27 cellular contexts compared by ENCODE assay signal in the genomic region with DNA sequence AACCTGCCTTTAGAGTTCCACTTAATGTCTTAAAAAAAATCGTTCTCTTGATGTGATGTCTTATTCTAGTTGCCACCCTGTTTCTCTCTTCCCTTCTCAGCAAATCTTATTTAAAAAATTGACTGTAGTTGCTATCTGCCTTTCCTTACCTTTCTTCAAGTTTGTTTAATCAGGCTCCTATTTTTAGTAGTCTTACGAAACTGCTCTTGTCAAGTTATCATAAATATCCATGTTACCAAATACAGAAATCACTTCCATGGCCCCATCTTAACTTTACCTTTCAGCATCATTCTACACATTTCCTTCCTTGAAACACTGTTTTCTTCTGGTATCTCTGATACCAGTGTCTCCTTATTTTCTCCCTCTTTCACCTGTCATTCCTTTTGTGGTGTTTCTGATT.
DNase-seq lines count a peak whose midpoint lies in the region; ATAC-seq and TF ChIP-seq lines count a peak whose summit lies in the region.
"Had no signal": no experiment of that assay in that cellular context is flagged by ENCODE, and none has a peak within 500 bp of the region (broad histone marks: within the 10 kb centered on the region; RNA-seq: fewer than 3 reads in every experiment).

No MANE protein-coding gene starts in this region.

- no peak overlapping the region for H3K9ac ChIP-seq in BLaER1 treated with 17β-estradiol and CSF1 and Interleukin-3, amounts not matched to agents 10 nM and 100 nM
- H3K9ac ChIP-seq: BLaER1 had no signal

- H3K4me3 Mint-ChIP-seq in CD4-positive, alpha-beta memory T cell = no peak overlapping the region
- H3K4me3 Mint-ChIP-seq: activated CD4-positive, alpha-beta T cell treated with anti-CD3 and anti-CD28 coated beads, Interleukin-2, amount 10 ng/mL, durations not matched to agents 24 days and 14 days; activated T-cell treated with anti-CD3 and anti-CD28 coated beads, Interleukin-2, amount 50 U/mL, for 72 hours; type B pancreatic cell had no signal

- H3K4me1 Mint-ChIP-seq in CD4-positive, alpha-beta memory T cell = no peaks in the 10 kb centered on the region
- H3K4me1 Mint-ChIP-seq: activated CD4-positive, alpha-beta T cell treated with anti-CD3 and anti-CD28 coated beads, Interleukin-2, amount 10 ng/mL, durations not matched to agents 24 days and 14 days had no signal

- no peaks in the 10 kb centered on the region for H4K20me1 ChIP-seq in BLaER1 treated with 17β-estradiol and CSF1 and Interleukin-3, amounts not matched to agents 10 nM and 100 nM
- H4K20me1 ChIP-seq: BLaER1 had no signal

- POLR2A ChIA-PET in CD4-positive, alpha-beta memory T cell (lab: Charles Lee; ENCODE audit: partially characterized antibody) = no interaction called here

- no peak for TF ChIP-seq POLR2A in gastrocnemius medialis (IDR thresholded peaks at IDR 0.05)

- H3K4me2 ChIP-seq in BLaER1 treated with 17β-estradiol and CSF1 and Interleukin-3, amounts not matched to agents 10 nM and 100 nM = peak overlapping the region in 7 of 11 experiments; percentile 25 to 57 (median 46); a peak in 7 of 22 replicates
- H3K4me2 ChIP-seq: smooth muscle cell had no signal

- H3K4me1 ChIP-seq in BLaER1 treated with 17β-estradiol and CSF1 and Interleukin-3, amounts not matched to agents 10 nM and 100 nM = peaks cover 12 to 21% (median 15%) of the 10 kb centered on the region in 10 experiments; a peak in 19 of 20 replicates
- H3K4me1 ChIP-seq in RWPE2 (ENCODE audit: insufficient read depth, poor library complexity, severe bottlenecking) (peaks cover 45% of the 10 kb centered on the region), left lung (peaks cover 17 to 32% of the 10 kb centered on the region in 2 donors), gastrocnemius medialis (peaks cover 36 to 39% of the 10 kb centered on the region in 2 donors)
- H3K4me1 ChIP-seq in CD4-positive, alpha-beta memory T cell (ENCODE audit: insufficient read depth, low read length) = no peaks in the 10 kb centered on the region

- H3K36me3 ChIP-seq in BLaER1 treated with 17β-estradiol and CSF1 and Interleukin-3, amounts not matched to agents 10 nM and 100 nM = peaks cover 0 to 25% (median 4%) of the 10 kb centered on the region in 11 experiments; a peak in 8 of 22 replicates
- H3K36me3 ChIP-seq in RWPE2 (ENCODE audit: low read depth) (0 out of 2 replicates have a peak, but pooled peaks cover 3% of the 10 kb centered on the region), left lung (no peaks in the 10 kb centered on the region), gastrocnemius medialis (no peaks in the 10 kb centered on the region)
- H3K36me3 ChIP-seq in CD4-positive, alpha-beta memory T cell (ENCODE audit: insufficient read depth, low read length) = no peaks in the 10 kb centered on the region
- H3K36me3 ChIP-seq: BLaER1, brain microvascular endothelial cell had no signal

- CTCF ChIA-PET in CD4-positive, alpha-beta memory T cell (lab: Charles Lee; ENCODE audit: partially characterized antibody) = no interaction called here

- no peak overlapping the region for H3K27ac Mint-ChIP-seq in CD4-positive, alpha-beta memory T cell
- H3K27ac Mint-ChIP-seq: activated CD4-positive, alpha-beta T cell treated with anti-CD3 and anti-CD28 coated beads, Interleukin-2, amount 10 ng/mL, durations not matched to agents 24 days and 14 days; activated T-cell treated with anti-CD3 and anti-CD28 coated beads, Interleukin-2, amount 50 U/mL, for 72 hours; type B pancreatic cell had no signal

- H3K27ac ChIP-seq in BLaER1 treated with 17β-estradiol and CSF1 and Interleukin-3, amounts not matched to agents 10 nM and 100 nM = no peak overlapping the region
- H3K27ac ChIP-seq in RWPE2 (ENCODE audit: poor library complexity, severe bottlenecking) = peak overlapping the region; percentile 92
- peak overlapping the region; percentile 42 to 49 for H3K27ac ChIP-seq in left lung
- peak overlapping the region; percentile 52 to 63 (median 58) for H3K27ac ChIP-seq in gastrocnemius medialis
- H3K27ac ChIP-seq in CD4-positive, alpha-beta memory T cell (ENCODE audit: low read depth, low read length) = no peak overlapping the region
- H3K27ac ChIP-seq: BLaER1, brain microvascular endothelial cell had no signal

- H3K36me3 Mint-ChIP-seq in CD4-positive, alpha-beta memory T cell = peaks cover 0 to 6% of the 10 kb centered on the region in 2 donors

- ATAC-seq in RWPE2 (ENCODE audit: low read depth) (no peak), left lung (peak; percentile 24), gastrocnemius medialis (peak in 1 of 2 donors; percentile 34), GM18511 (IDR thresholded peaks at IDR 0.05; ENCODE audit: unreplicated experiment) (no peak)
- ATAC-seq: activated T-cell treated with anti-CD3 and anti-CD28 coated beads, Interleukin-2, amount 50 U/mL, for 72 hours; HepG2 had no signal

- no peak overlapping the region for H3K4me3 ChIP-seq in BLaER1 treated with 17β-estradiol and CSF1 and Interleukin-3, amounts not matched to agents 10 nM and 100 nM
- H3K4me3 ChIP-seq in RWPE2 (ENCODE audit: severe bottlenecking) (no peak overlapping the region), left lung (no peak overlapping the region), gastrocnemius medialis (no peak overlapping the region)
- H3K4me3 ChIP-seq in CD4-positive, alpha-beta memory T cell (ENCODE audit: low read length in 2 of 2) = no peak overlapping the region
- H3K4me3 ChIP-seq: BLaER1, smooth muscle cell had no signal

- TF ChIP-seq CTCF in RWPE2 (IDR thresholded peaks at IDR 0.05; ENCODE audit: poor library complexity, severe bottlenecking) (no peak), left lung (IDR thresholded peaks at IDR 0.05) (no peak), gastrocnemius medialis (IDR thresholded peaks at IDR 0.05 in 4 of 5, conservative IDR thresholded peaks at IDR 0.05 in 1 of 5) (no peak)

- in situ Hi-C loops in gastrocnemius medialis (cut with MboI; ENCODE audit: low sequenced_read_pairs in 4 of 4) = no loop called here

- H3K9me3 Mint-ChIP-seq in CD4-positive, alpha-beta memory T cell = no peaks in the 10 kb centered on the region
- H3K9me3 Mint-ChIP-seq: activated CD4-positive, alpha-beta T cell treated with anti-CD3 and anti-CD28 coated beads, Interleukin-2, amount 10 ng/mL, durations not matched to agents 24 days and 14 days; activated T-cell treated with anti-CD3 and anti-CD28 coated beads, Interleukin-2, amount 50 U/mL, for 72 hours; type B pancreatic cell had no signal

- DNase-seq in RWPE2 (ENCODE audit: low spot score) (no peak), left lung (no peak), gastrocnemius medialis (no peak), NCI-H1930 (lab: John Stamatoyannopoulos, UW) (no peak), NCI-H526 treated with DMSO at 0.1 percent for 48 hours (lab: John Stamatoyannopoulos, UW) (no peak)
- DNase-seq in CD4-positive, alpha-beta memory T cell = no peak
- DNase-seq: activated CD4-positive, alpha-beta T cell treated with anti-CD3 and anti-CD28 coated beads, Interleukin-2, amount 10 ng/mL, durations not matched to agents 24 days and 14 days; activated naive CD4-positive, alpha-beta T cell treated with Interleukin-2 at 50 U/mL for 16 hours; activated T-cell treated with anti-CD3 and anti-CD28 coated beads, Interleukin-2, amount 50 U/mL, for 72 hours; amniotic stem cell; brain microvascular endothelial cell; DND-41; effector memory CD4-positive, alpha-beta T cell; erythroblast; Karpas-422; left colon; NCI-H1436; NCI-H82; stimulated activated CD4-positive, alpha-beta T cell treated with anti-CD3 and anti-CD28 coated beads, Interleukin-1b, Interleukin-23, amount 100 ng/mL, for 48 hours; stimulated activated CD8-positive, alpha-beta memory T cell treated with anti-CD3 and anti-CD28 coated beads, Interleukin-4, amount 100 ng/mL, for 48 hours; T-helper 9 cell had no signal

- intact Hi-C loops in left lung (cut with DNase I) (no loop called here), gastrocnemius medialis (cut with DNase I; ENCODE audit: low total_unique reads) (no loop called here)
- intact Hi-C loops in CD4-positive, alpha-beta memory T cell (cut with micrococcal nuclease) = no loop called here

- H3K27me3 Mint-ChIP-seq in CD4-positive, alpha-beta memory T cell = no peaks in the 10 kb centered on the region
- H3K27me3 Mint-ChIP-seq: activated CD4-positive, alpha-beta T cell treated with anti-CD3 and anti-CD28 coated beads, Interleukin-2, amount 10 ng/mL, durations not matched to agents 24 days and 14 days; type B pancreatic cell had no signal

- H3K27me3 ChIP-seq in BLaER1 treated with 17β-estradiol and CSF1 and Interleukin-3, amounts not matched to agents 10 nM and 100 nM = no peaks in the 10 kb centered on the region
- H3K27me3 ChIP-seq in RWPE2 (ENCODE audit: insufficient read depth, poor library complexity, severe bottlenecking) (no peaks in the 10 kb centered on the region), left lung (no peaks in the 10 kb centered on the region), gastrocnemius medialis (no peaks in the 10 kb centered on the region)
- H3K27me3 ChIP-seq in CD4-positive, alpha-beta memory T cell (ENCODE audit: insufficient read depth, low read length) = no peaks in the 10 kb centered on the region
- H3K27me3 ChIP-seq: BLaER1, brain microvascular endothelial cell had no signal

- H3K9me3 ChIP-seq in BLaER1 treated with 17β-estradiol and CSF1 and Interleukin-3, amounts not matched to agents 10 nM and 100 nM (replicated peaks in 1 of 11) = no peaks in the 10 kb centered on the region
- H3K9me3 ChIP-seq in RWPE2 (ENCODE audit: severe bottlenecking) (no peaks in the 10 kb centered on the region), left lung (no peaks in the 10 kb centered on the region), gastrocnemius medialis (no peaks in the 10 kb centered on the region)
- no peaks in the 10 kb centered on the region for H3K9me3 ChIP-seq in CD4-positive, alpha-beta memory T cell (ENCODE audit: control insufficient read depth in 1 of 2, low read length in 2 of 2)
- H3K9me3 ChIP-seq: BLaER1 had no signal

Comparison
In these comparisons a context has a peak if more than half of its experiments do, and no peak if none do; other contexts are left out.
1. H3K27ac ChIP-seq: peak in RWPE2 (single experiment), left lung (2 of 2) and gastrocnemius medialis (4 of 4); none in BLaER1 treated with 17β-estradiol and CSF1 and Interleukin-3, amounts not matched to agents 10 nM and 100 nM (0 of 11) and CD4-positive, alpha-beta memory T cell (single experiment).